In the genomic region with DNA sequence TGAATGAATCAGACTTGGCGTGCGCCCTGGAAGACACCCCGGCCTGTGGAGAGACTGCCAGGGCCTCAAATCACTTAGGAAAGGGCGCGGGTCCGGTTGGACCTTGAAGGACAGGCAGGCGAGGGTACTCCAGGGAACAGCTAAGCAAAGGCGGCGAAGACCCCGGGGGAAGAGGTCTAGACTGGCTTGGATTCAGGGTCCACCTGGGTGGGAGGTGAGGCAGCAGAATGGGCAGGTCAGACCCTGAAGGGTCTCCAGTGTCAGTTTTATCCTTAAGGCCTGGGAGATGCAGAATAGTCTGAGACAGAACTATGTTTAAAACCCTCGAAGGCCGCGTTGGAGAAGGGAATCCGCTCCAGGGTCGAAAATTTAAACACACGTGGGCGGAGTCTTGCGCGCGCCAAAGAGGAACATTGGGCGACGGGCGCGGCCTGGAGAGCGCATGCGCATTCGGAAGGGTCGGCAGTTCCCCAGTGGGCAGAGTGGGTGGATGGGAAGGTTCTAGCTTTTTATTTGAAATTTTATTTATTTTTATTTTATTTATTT, we compare ENCODE assay signal across 1 cellular context.
TF ChIP-seq lines count a peak whose summit lies in the region.

No MANE protein-coding gene starts in this region.

TF ChIP-seq in HCT116, 20 proteins besides CTCF, POLR2A, EP300 and RAD21:
- TF ChIP-seq SP1 (IDR thresholded peaks at IDR 0.05; ENCODE audit: low read depth) = 0 out of 2 replicates have a peak, but pooled peaks have one; percentile 9
- peak; percentile 67 for TF ChIP-seq ZFX (IDR thresholded peaks at IDR 0.05)
- peak; percentile 78 for TF ChIP-seq EGR1 (IDR thresholded peaks at IDR 0.05; ENCODE audit: low read depth)
- TF ChIP-seq POLR2AphosphoS5 (IDR thresholded peaks at IDR 0.05; ENCODE audit: low read depth, low read length) = peak; percentile 84
- TF ChIP-seq FOSL1 (IDR thresholded peaks at IDR 0.05; ENCODE audit: low read depth) = no peak
- no peak for TF ChIP-seq EZH2 (IDR thresholded peaks at IDR 0.05)
- TF ChIP-seq CBX3 (IDR thresholded peaks at IDR 0.05; ENCODE audit: low read depth) = peak; percentile 5; the same call in 1 of the 2 replicates
- TF ChIP-seq SIN3A (IDR thresholded peaks at IDR 0.05; ENCODE audit: low read depth) = peak; percentile 74; the same call in 1 of the 2 replicates
- TF ChIP-seq, protein P1, sequence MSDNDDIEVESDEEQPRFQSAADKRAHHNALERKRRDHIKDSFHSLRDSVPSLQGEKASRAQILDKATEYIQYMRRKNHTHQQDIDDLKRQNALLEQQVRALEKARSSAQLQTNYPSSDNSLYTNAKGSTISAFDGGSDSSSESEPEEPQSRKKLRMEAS (IDR thresholded peaks at IDR 0.05) = peak; percentile 67
TF ChIP-seq in HCT116: peak in this region for 7.
